Comparison of ENCODE assay signal across 22 cellular contexts in the genomic region with DNA sequence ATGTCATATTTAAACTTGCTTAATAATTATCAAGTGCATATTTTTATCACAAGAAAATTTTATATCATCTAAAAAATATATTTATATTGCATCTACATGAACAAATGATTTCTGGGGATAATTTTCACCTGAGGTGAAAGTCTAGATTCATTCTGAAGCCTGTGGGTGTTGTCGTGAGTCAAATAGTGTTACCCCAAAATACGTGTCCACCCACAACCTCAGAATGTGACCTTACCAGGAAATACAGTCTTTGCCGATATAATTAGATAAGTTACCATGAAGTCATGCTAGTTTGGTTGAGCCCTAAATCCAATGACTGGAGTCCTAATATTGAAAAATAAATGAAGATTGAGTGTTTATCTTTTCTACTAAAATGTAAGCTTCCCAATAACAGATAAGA.
DNase-seq lines count a peak whose midpoint lies in the region; ATAC-seq lines count a peak whose summit lies in the region.
"Had no signal": no experiment of that assay in that cellular context is flagged by ENCODE, and none has a peak within 500 bp of the region (broad histone marks: within the 10 kb centered on the region; RNA-seq: fewer than 3 reads in every experiment).

No MANE protein-coding gene starts in this region.

- ATAC-seq in GM18870 (IDR thresholded peaks at IDR 0.05; ENCODE audit: unreplicated experiment): peak; percentile 56
- ATAC-seq in HG02884 (IDR thresholded peaks at IDR 0.05; ENCODE audit: unreplicated experiment): peak; percentile 74
- no peak for ATAC-seq in effector memory CD8-positive, alpha-beta T cell (replicated peaks)
- ATAC-seq: T-helper 17 cell had no signal

- CTCF ChIA-PET in activated CD4-positive, alpha-beta memory T cell treated with anti-CD3 and anti-CD28 coated beads for 36 hours (lab: Charles Lee): no interaction called here
- CTCF ChIA-PET in activated CD4-positive, alpha-beta memory T cell treated with anti-CD3 and anti-CD28 coated beads, Interleukin-2, amount 10 ng/mL, durations not matched to agents 7 days and 5 days (lab: Charles Lee): no interaction called here

- no peaks in the 10 kb centered on the region for H3K27me3 ChIP-seq in SJCRH30
- H3K27me3 ChIP-seq: MG63, stomach had no signal

- no peak overlapping the region for H3K4me3 ChIP-seq in SJCRH30
- H3K4me3 ChIP-seq: MG63, stomach had no signal

- H3K27ac Mint-ChIP-seq in activated CD4-positive, alpha-beta memory T cell treated with anti-CD3 and anti-CD28 coated beads for 36 hours: no peak overlapping the region
- H3K27ac Mint-ChIP-seq in activated CD4-positive, alpha-beta memory T cell treated with anti-CD3 and anti-CD28 coated beads, Interleukin-2, amount 10 ng/mL, durations not matched to agents 7 days and 5 days: no peak overlapping the region
- no peak overlapping the region for H3K27ac Mint-ChIP-seq in effector memory CD8-positive, alpha-beta T cell
- H3K27ac Mint-ChIP-seq: CD4-positive, alpha-beta memory T cell; HFFc6; T-helper 17 cell had no signal

- intact Hi-C loops in activated CD4-positive, alpha-beta memory T cell treated with anti-CD3 and anti-CD28 coated beads for 36 hours (cut with micrococcal nuclease): loop anchor here (1.0 to 5.0 kb wide), 5 partner anchors 64 to 632 kb away; no protein-coding TSS in a partner anchor
- intact Hi-C loops in head of caudate nucleus (cut with DNase I): no loop called here

- peak; percentile 50 for DNase-seq in activated CD4-positive, alpha-beta memory T cell treated with anti-CD3 and anti-CD28 coated beads for 36 hours
- no peak for DNase-seq in activated CD4-positive, alpha-beta memory T cell treated with anti-CD3 and anti-CD28 coated beads, Interleukin-2, amount 10 ng/mL, durations not matched to agents 7 days and 5 days
- DNase-seq in SJCRH30: peak; percentile 23 to 70
- no peak for DNase-seq in effector memory CD8-positive, alpha-beta T cell
- DNase-seq in AG08395 (ENCODE audit: low spot score): no peak
- no peak for DNase-seq in head of caudate nucleus
- DNase-seq: amygdala; CD4-positive, alpha-beta memory T cell; DMS79 treated with DMSO at 0.1 percent for 48 hours; effector memory CD4-positive, alpha-beta T cell; HFFc6; kidney glomerular epithelial cell; MG63; NCI-H1930; NCI-H524; SHP77; stimulated activated CD4-positive, alpha-beta T cell treated with anti-CD3 and anti-CD28 coated beads, Interleukin-12 subunit alpha, Interleukin-12 subunit beta, amount 100 ng/mL, for 4 hours; stomach; T-helper 17 cell had no signal

- peak overlapping the region; percentile 60 for H3K27ac ChIP-seq in SJCRH30
- H3K27ac ChIP-seq: stomach had no signal

- H3K27me3 Mint-ChIP-seq in activated CD4-positive, alpha-beta memory T cell treated with anti-CD3 and anti-CD28 coated beads for 36 hours: peaks cover 8% of the 10 kb centered on the region
- H3K27me3 Mint-ChIP-seq in activated CD4-positive, alpha-beta memory T cell treated with anti-CD3 and anti-CD28 coated beads, Interleukin-2, amount 10 ng/mL, durations not matched to agents 7 days and 5 days: peaks cover 23% of the 10 kb centered on the region
- H3K27me3 Mint-ChIP-seq in effector memory CD8-positive, alpha-beta T cell: peaks cover 9 to 17% of the 10 kb centered on the region in 2 donors
- H3K27me3 Mint-ChIP-seq: central memory CD8-positive, alpha-beta T cell had no signal

- POLR2A ChIA-PET in activated CD4-positive, alpha-beta memory T cell treated with anti-CD3 and anti-CD28 coated beads for 36 hours (lab: Charles Lee): no interaction called here
- POLR2A ChIA-PET in activated CD4-positive, alpha-beta memory T cell treated with anti-CD3 and anti-CD28 coated beads, Interleukin-2, amount 10 ng/mL, durations not matched to agents 7 days and 5 days (lab: Charles Lee): no interaction called here

- H3K4me3 Mint-ChIP-seq in activated CD4-positive, alpha-beta memory T cell treated with anti-CD3 and anti-CD28 coated beads for 36 hours: no peak overlapping the region
- no peak overlapping the region for H3K4me3 Mint-ChIP-seq in activated CD4-positive, alpha-beta memory T cell treated with anti-CD3 and anti-CD28 coated beads, Interleukin-2, amount 10 ng/mL, durations not matched to agents 7 days and 5 days
- H3K4me3 Mint-ChIP-seq in effector memory CD8-positive, alpha-beta T cell: no peak overlapping the region
- H3K4me3 Mint-ChIP-seq: CD4-positive, alpha-beta memory T cell; central memory CD8-positive, alpha-beta T cell; HFFc6; T-helper 17 cell had no signal

- H3K36me3 ChIP-seq in SJCRH30: no peaks in the 10 kb centered on the region
- H3K36me3 ChIP-seq: MG63, stomach had no signal

- H3K4me1 Mint-ChIP-seq in activated CD4-positive, alpha-beta memory T cell treated with anti-CD3 and anti-CD28 coated beads for 36 hours (ENCODE audit: low read depth): peaks cover 12% of the 10 kb centered on the region
- H3K4me1 Mint-ChIP-seq in activated CD4-positive, alpha-beta memory T cell treated with anti-CD3 and anti-CD28 coated beads, Interleukin-2, amount 10 ng/mL, durations not matched to agents 7 days and 5 days: peaks cover 4% of the 10 kb centered on the region
- no peaks in the 10 kb centered on the region for H3K4me1 Mint-ChIP-seq in effector memory CD8-positive, alpha-beta T cell (ENCODE audit: low read depth in 2 of 2)
- H3K4me1 Mint-ChIP-seq: CD4-positive, alpha-beta memory T cell; central memory CD8-positive, alpha-beta T cell; T-helper 17 cell had no signal

- peaks cover 28% of the 10 kb centered on the region for H3K4me1 ChIP-seq in SJCRH30
- H3K4me1 ChIP-seq: stomach had no signal

- no peaks in the 10 kb centered on the region for H3K9me3 Mint-ChIP-seq in activated CD4-positive, alpha-beta memory T cell treated with anti-CD3 and anti-CD28 coated beads for 36 hours
- H3K9me3 Mint-ChIP-seq in activated CD4-positive, alpha-beta memory T cell treated with anti-CD3 and anti-CD28 coated beads, Interleukin-2, amount 10 ng/mL, durations not matched to agents 7 days and 5 days: no peaks in the 10 kb centered on the region
- no peaks in the 10 kb centered on the region for H3K9me3 Mint-ChIP-seq in effector memory CD8-positive, alpha-beta T cell
- H3K9me3 Mint-ChIP-seq: CD4-positive, alpha-beta memory T cell; central memory CD8-positive, alpha-beta T cell; HFFc6 had no signal

- H3K9me3 ChIP-seq in SJCRH30 (replicated peaks): 0 out of 2 replicates have a peak, but pooled peaks cover 3% of the 10 kb centered on the region
- H3K9me3 ChIP-seq: MG63, stomach had no signal

- no peaks in the 10 kb centered on the region for H3K36me3 Mint-ChIP-seq in activated CD4-positive, alpha-beta memory T cell treated with anti-CD3 and anti-CD28 coated beads for 36 hours
- H3K36me3 Mint-ChIP-seq in activated CD4-positive, alpha-beta memory T cell treated with anti-CD3 and anti-CD28 coated beads, Interleukin-2, amount 10 ng/mL, durations not matched to agents 7 days and 5 days (ENCODE audit: low read depth): no peaks in the 10 kb centered on the region
- H3K36me3 Mint-ChIP-seq in effector memory CD8-positive, alpha-beta T cell (ENCODE audit: insufficient read depth): no peaks in the 10 kb centered on the region
- H3K36me3 Mint-ChIP-seq: CD4-positive, alpha-beta memory T cell had no signal

Comparison
In these comparisons a context has a peak if more than half of its experiments do, and no peak if none do; other contexts are left out.
1. DNase-seq: peak in activated CD4-positive, alpha-beta memory T cell treated with anti-CD3 and anti-CD28 coated beads for 36 hours (single experiment) and SJCRH30 (2 of 2); none in activated CD4-positive, alpha-beta memory T cell treated with anti-CD3 and anti-CD28 coated beads, Interleukin-2, amount 10 ng/mL, durations not matched to agents 7 days and 5 days (single experiment), effector memory CD8-positive, alpha-beta T cell (0 of 3), AG08395 (single experiment) and head of caudate nucleus (0 of 42).